ENCODE assay signal across 15 cellular contexts in genomic region chr4:90215286-90215685, GRCh38.
A peak's percentile ranks its signal among the peaks of the same experiment; 100 is the strongest.
DNase-seq lines count a peak whose midpoint lies in the region; ATAC-seq and TF ChIP-seq lines count a peak whose summit lies in the region.
"Had no signal": no experiment of that assay in that cellular context is flagged by ENCODE, and none has a peak within 500 bp of the region (broad histone marks: within the 10 kb centered on the region; RNA-seq: fewer than 3 reads in every experiment).

No MANE protein-coding gene starts in this region.

- H3K27me3 ChIP-seq in breast epithelium (no peaks in the 10 kb centered on the region), MM.1S (replicated peaks; ENCODE audit: insufficient read depth, low read length) (no peaks in the 10 kb centered on the region)
- H3K27me3 ChIP-seq: gastroesophageal sphincter, tibial nerve had no signal

- H3K36me3 ChIP-seq in breast epithelium (no peaks in the 10 kb centered on the region), MM.1S (replicated peaks; ENCODE audit: insufficient read depth, low read length) (no peaks in the 10 kb centered on the region)
- H3K36me3 ChIP-seq: gastroesophageal sphincter, tibial nerve had no signal

- no peaks in the 10 kb centered on the region for H3F3A ChIP-seq in MM.1S (ENCODE audit: insufficient read depth, low read length)

- POLR2A ChIA-PET in MCF 10A (lab: Yijun Ruan, JAX) = interaction anchor here (0.8 kb wide), 1 partner anchor 24 kb away, joined by 4 read pairs; no protein-coding TSS in a partner anchor

- H4K20me1 ChIP-seq in MM.1S (ENCODE audit: insufficient read depth, low read length) = no peaks in the 10 kb centered on the region

- no peaks in the 10 kb centered on the region for H3K36me3 Mint-ChIP-seq in MCF 10A (ENCODE audit: insufficient read depth, unreplicated experiment)
- H3K36me3 Mint-ChIP-seq in stimulated activated naive B cell treated with anti-CD40 and anti-IgM and Interleukin-4, amounts not matched to agents 10 μg/mL and 1 μg/mL and 100 μg/mL, for 72 hours = no peaks in the 10 kb centered on the region
- H3K36me3 Mint-ChIP-seq: natural killer cell treated with Interleukin-12 subunit alpha and Interleukin-12 subunit beta and Interleukin-15 and Interleukin-18, amount 100 ng/mL, for 72 hours had no signal

- no peak overlapping the region for H3K9ac ChIP-seq in MM.1S (ENCODE audit: low read length)

- no TSS peak for BruUV-seq in MCF 10A (replicated peaks; lab: Mats Ljungman, UMichigan)

- H3K79me2 ChIP-seq in MM.1S (ENCODE audit: low read length) = no peaks in the 10 kb centered on the region

- no peak for TF ChIP-seq POLR2A in breast epithelium (IDR thresholded peaks at IDR 0.05)

- no peaks in the 10 kb centered on the region for H3K9me3 Mint-ChIP-seq in MCF 10A (ENCODE audit: unreplicated experiment)
- H3K9me3 Mint-ChIP-seq in stimulated activated naive B cell treated with anti-CD40 and anti-IgM and Interleukin-4, amounts not matched to agents 10 μg/mL and 1 μg/mL and 100 μg/mL, for 72 hours = no peaks in the 10 kb centered on the region
- H3K9me3 Mint-ChIP-seq: natural killer cell treated with Interleukin-12 subunit alpha and Interleukin-12 subunit beta and Interleukin-15 and Interleukin-18, amount 100 ng/mL, for 72 hours had no signal

- no peak overlapping the region for H3K4me3 ChIP-seq in breast epithelium
- H3K4me3 ChIP-seq in MM.1S (ENCODE audit: low read length) = no peak overlapping the region
- H3K4me3 ChIP-seq: gastroesophageal sphincter, tibial nerve had no signal

- TF ChIP-seq CTCF in MCF 10A (IDR thresholded peaks at IDR 0.05; ENCODE audit: unreplicated experiment) = no peak
- TF ChIP-seq CTCF in breast epithelium (IDR thresholded peaks at IDR 0.05) = no peak
- TF ChIP-seq CTCF in MM.1S (IDR thresholded peaks at IDR 0.05; ENCODE audit: low read length) = no peak

- H3K27ac ChIP-seq in breast epithelium (no peak overlapping the region), MM.1S (ENCODE audit: low read length) (no peak overlapping the region)
- H3K27ac ChIP-seq: gastroesophageal sphincter, tibial nerve had no signal

- H3K4me1 ChIP-seq in breast epithelium (no peaks in the 10 kb centered on the region), MM.1S (ENCODE audit: low read length) (peaks cover 21% of the 10 kb centered on the region)
- H3K4me1 ChIP-seq: gastroesophageal sphincter, tibial nerve had no signal

- CTCF ChIA-PET in MCF 10A (lab: Yijun Ruan, JAX) = interaction anchor here (0.8 kb wide), 1 partner anchor 23 kb away, joined by 3 read pairs; no protein-coding TSS in a partner anchor

- H3K27ac Mint-ChIP-seq in MCF 10A (ENCODE audit: low read depth, unreplicated experiment) = no peak overlapping the region
- H3K27ac Mint-ChIP-seq in stimulated activated naive B cell treated with anti-CD40 and anti-IgM and Interleukin-4, amounts not matched to agents 10 μg/mL and 1 μg/mL and 100 μg/mL, for 72 hours = no peak overlapping the region
- H3K27ac Mint-ChIP-seq: natural killer cell treated with Interleukin-12 subunit alpha and Interleukin-12 subunit beta and Interleukin-15 and Interleukin-18, amount 100 ng/mL, for 72 hours had no signal

- no peak overlapping the region for H2AFZ ChIP-seq in MM.1S (ENCODE audit: low read length)

- no peaks in the 10 kb centered on the region for H3K27me3 Mint-ChIP-seq in MCF 10A (ENCODE audit: insufficient read depth, unreplicated experiment)
- no peaks in the 10 kb centered on the region for H3K27me3 Mint-ChIP-seq in stimulated activated naive B cell treated with anti-CD40 and anti-IgM and Interleukin-4, amounts not matched to agents 10 μg/mL and 1 μg/mL and 100 μg/mL, for 72 hours
- H3K27me3 Mint-ChIP-seq: natural killer cell treated with Interleukin-12 subunit alpha and Interleukin-12 subunit beta and Interleukin-15 and Interleukin-18, amount 100 ng/mL, for 72 hours had no signal

- no peaks in the 10 kb centered on the region for H3K4me1 Mint-ChIP-seq in MCF 10A (ENCODE audit: insufficient read depth, unreplicated experiment)
- peaks cover 2 to 16% of the 10 kb centered on the region in 2 donors for H3K4me1 Mint-ChIP-seq in stimulated activated naive B cell treated with anti-CD40 and anti-IgM and Interleukin-4, amounts not matched to agents 10 μg/mL and 1 μg/mL and 100 μg/mL, for 72 hours

- H3K9me2 ChIP-seq in MM.1S (replicated peaks; ENCODE audit: insufficient read depth, low read length) = no peaks in the 10 kb centered on the region

- H3K9me3 ChIP-seq in breast epithelium (no peaks in the 10 kb centered on the region), MM.1S (replicated peaks; ENCODE audit: insufficient read depth, low read length) (no peaks in the 10 kb centered on the region)
- H3K9me3 ChIP-seq: gastroesophageal sphincter, tibial nerve had no signal

- intact Hi-C loops in MCF 10A (cut with micrococcal nuclease) (no loop called here), breast epithelium (cut with DNase I; ENCODE audit: low total_unique reads) (no loop called here), left ventricle myocardium superior (cut with micrococcal nuclease) (no loop called here)

- ATAC-seq in HG02870 (IDR thresholded peaks at IDR 0.05; ENCODE audit: unreplicated experiment) (peak; percentile 46), left ventricle myocardium superior (no peak)
- peak; percentile 71 to 87 for ATAC-seq in stimulated activated naive B cell treated with anti-CD40 and anti-IgM and Interleukin-4, amounts not matched to agents 10 μg/mL and 1 μg/mL and 100 μg/mL, for 72 hours (replicated peaks)
- ATAC-seq: gastroesophageal sphincter; natural killer cell treated with Interleukin-12 subunit alpha and Interleukin-12 subunit beta and Interleukin-15 and Interleukin-18, amount 100 ng/mL, for 72 hours had no signal

- H3K4me3 Mint-ChIP-seq in MCF 10A (ENCODE audit: unreplicated experiment) = no peak overlapping the region
- no peak overlapping the region for H3K4me3 Mint-ChIP-seq in stimulated activated naive B cell treated with anti-CD40 and anti-IgM and Interleukin-4, amounts not matched to agents 10 μg/mL and 1 μg/mL and 100 μg/mL, for 72 hours
- H3K4me3 Mint-ChIP-seq: natural killer cell treated with Interleukin-12 subunit alpha and Interleukin-12 subunit beta and Interleukin-15 and Interleukin-18, amount 100 ng/mL, for 72 hours had no signal

- DNase-seq in MCF 10A (ENCODE audit: unreplicated experiment) = peak; percentile 18
- no peak for DNase-seq in breast epithelium (ENCODE audit: low spot score in 2 of 2)
- peak; percentile 43 for DNase-seq in MM.1S
- no peak for DNase-seq in stimulated activated naive B cell treated with anti-CD40 and anti-IgM and Interleukin-4, amounts not matched to agents 10 μg/mL and 1 μg/mL and 100 μg/mL, for 72 hours
- DNase-seq in left ventricle myocardium superior = no peak
- no peak for DNase-seq in DMS79 treated with DMSO at 0.1 percent for 48 hours (lab: John Stamatoyannopoulos, UW)
- DNase-seq in T-helper 1 cell = no peak
- DNase-seq: activated CD8-positive, alpha-beta memory T cell treated with anti-CD3 and anti-CD28 coated beads, Interleukin-2, amount 50 U/mL, for 48 hours; NCI-H1048; NCI-H510A treated with DMSO at 0.1 percent for 48 hours; SIG-M5 had no signal

- H3K4me2 ChIP-seq in MM.1S (ENCODE audit: low read depth, low read length) = 0 out of 2 replicates have a peak overlapping the region, but pooled peaks have one; percentile 6

Comparison
In these comparisons a context has a peak if more than half of its experiments do, and no peak if none do; other contexts are left out.
1. DNase-seq: peak in MCF 10A (single experiment) and MM.1S (single experiment); none in breast epithelium (0 of 2), stimulated activated naive B cell treated with anti-CD40 and anti-IgM and Interleukin-4, amounts not matched to agents 10 μg/mL and 1 μg/mL and 100 μg/mL, for 72 hours (single experiment), left ventricle myocardium superior (single experiment), DMS79 treated with DMSO at 0.1 percent for 48 hours (single experiment) and T-helper 1 cell (0 of 5).